9 cellular contexts compared by ENCODE assay signal in genomic region chr21:37407719-37408455, GRCh38. TPM values are rescaled to one million over a fixed set of nuclear protein-coding genes. Genes with fewer than 3 reads are reported as not detected.
DNase-seq lines count a peak whose midpoint lies in the region; ATAC-seq and TF ChIP-seq lines count a peak whose summit lies in the region.
"Had no signal": no experiment of that assay in that cellular context is flagged by ENCODE, and none has a peak within 500 bp of the region (broad histone marks: within the 10 kb centered on the region; RNA-seq: fewer than 3 reads in every experiment).

No MANE protein-coding gene starts in this region.

- H3K27ac ChIP-seq in dorsolateral prefrontal cortex: peak overlapping the region in 1 of 59 donors; percentile 5
- H3K27ac ChIP-seq: upper lobe of left lung had no signal

- H3K27me3 Mint-ChIP-seq in activated T-helper 17 cell treated with anti-CD3 and anti-CD28 coated beads, Interleukin-2, amount 50 U/mL, for 72 hours: no peaks in the 10 kb centered on the region
- H3K27me3 Mint-ChIP-seq in natural killer cell treated with Interleukin-12 subunit alpha and Interleukin-12 subunit beta and Interleukin-15 and Interleukin-18, amount 100 ng/mL, for 72 hours: no peaks in the 10 kb centered on the region

- ATAC-seq in GM18511 (IDR thresholded peaks at IDR 0.05; ENCODE audit: unreplicated experiment) (peak; percentile 57), Right ventricle myocardium inferior (no peak)
- peak; percentile 81 for ATAC-seq in activated T-helper 17 cell treated with anti-CD3 and anti-CD28 coated beads, Interleukin-2, amount 50 U/mL, for 72 hours (replicated peaks)
- peak; percentile 82 for ATAC-seq in natural killer cell treated with Interleukin-12 subunit alpha and Interleukin-12 subunit beta and Interleukin-15 and Interleukin-18, amount 100 ng/mL, for 72 hours

- peaks cover 60% of the 10 kb centered on the region for H3K4me1 Mint-ChIP-seq in activated T-helper 17 cell treated with anti-CD3 and anti-CD28 coated beads, Interleukin-2, amount 50 U/mL, for 72 hours
- peaks cover 66 to 80% of the 10 kb centered on the region in 2 donors for H3K4me1 Mint-ChIP-seq in natural killer cell treated with Interleukin-12 subunit alpha and Interleukin-12 subunit beta and Interleukin-15 and Interleukin-18, amount 100 ng/mL, for 72 hours (ENCODE audit: low read depth in 2 of 2)

- peak; percentile 40 to 49 for DNase-seq in HAP-1 (ENCODE audit: low spot score in 2 of 2)
- no peak for DNase-seq in natural killer cell treated with Interleukin-12 subunit alpha and Interleukin-12 subunit beta and Interleukin-15 and Interleukin-18, amount 100 ng/mL, for 72 hours (ENCODE audit: low spot score)
- no peak for DNase-seq in NCI-H2227 treated with DMSO at 0.1 percent for 48 hours (lab: John Stamatoyannopoulos, UW)
- no peak for DNase-seq in Right ventricle myocardium inferior (ENCODE audit: missing footprints)
- no peak for DNase-seq in activated CD4-positive, alpha-beta T cell treated with anti-CD3 and anti-CD28 coated beads, Interleukin-2, amount 50 U/mL, for 1 hour
- no peak for DNase-seq in dorsolateral prefrontal cortex
- DNase-seq: upper lobe of left lung had no signal

- H3K4me3 ChIP-seq in HAP-1 (no peak overlapping the region), dorsolateral prefrontal cortex (no peak overlapping the region)
- H3K4me3 ChIP-seq: upper lobe of left lung had no signal

- no peaks in the 10 kb centered on the region for H3K9me3 Mint-ChIP-seq in activated T-helper 17 cell treated with anti-CD3 and anti-CD28 coated beads, Interleukin-2, amount 50 U/mL, for 72 hours
- H3K9me3 Mint-ChIP-seq in natural killer cell treated with Interleukin-12 subunit alpha and Interleukin-12 subunit beta and Interleukin-15 and Interleukin-18, amount 100 ng/mL, for 72 hours: no peaks in the 10 kb centered on the region

- peak overlapping the region; percentile 62 for H3K27ac Mint-ChIP-seq in activated T-helper 17 cell treated with anti-CD3 and anti-CD28 coated beads, Interleukin-2, amount 50 U/mL, for 72 hours
- H3K27ac Mint-ChIP-seq in natural killer cell treated with Interleukin-12 subunit alpha and Interleukin-12 subunit beta and Interleukin-15 and Interleukin-18, amount 100 ng/mL, for 72 hours: peak overlapping the region; percentile 67 to 84

- peak overlapping the region; percentile 58 for H3K4me3 Mint-ChIP-seq in activated T-helper 17 cell treated with anti-CD3 and anti-CD28 coated beads, Interleukin-2, amount 50 U/mL, for 72 hours
- H3K4me3 Mint-ChIP-seq in natural killer cell treated with Interleukin-12 subunit alpha and Interleukin-12 subunit beta and Interleukin-15 and Interleukin-18, amount 100 ng/mL, for 72 hours: peak overlapping the region; percentile 58

- H3K9me3 ChIP-seq in HAP-1: no peaks in the 10 kb centered on the region
- H3K9me3 ChIP-seq: upper lobe of left lung had no signal

- H3K27me3 ChIP-seq in HAP-1 (ENCODE audit: low read depth): no peaks in the 10 kb centered on the region
- no peaks in the 10 kb centered on the region for H3K27me3 ChIP-seq in dorsolateral prefrontal cortex
- H3K27me3 ChIP-seq: upper lobe of left lung had no signal

- in situ Hi-C loops in HAP-1 (cut with MboI; ENCODE audit: low sequenced_read_pairs): no loop called here

- no peaks in the 10 kb centered on the region; the same call in 1 of the 2 replicates for H3K36me3 ChIP-seq in HAP-1 (replicated peaks)
- H3K36me3 ChIP-seq: upper lobe of left lung had no signal

- no peak for TF ChIP-seq CTCF in dorsolateral prefrontal cortex (IDR thresholded peaks at IDR 0.05 in 54 of 56, conservative IDR thresholded peaks at IDR 0.05 in 2 of 56; ENCODE audit: low read depth in 1 of 56, partially characterized antibody in 56 of 56)

- peaks cover 15% of the 10 kb centered on the region for H3K4me1 ChIP-seq in HAP-1

- H3K36me3 Mint-ChIP-seq in activated T-helper 17 cell treated with anti-CD3 and anti-CD28 coated beads, Interleukin-2, amount 50 U/mL, for 72 hours (ENCODE audit: low read depth): peaks cover 6% of the 10 kb centered on the region
- H3K36me3 Mint-ChIP-seq in natural killer cell treated with Interleukin-12 subunit alpha and Interleukin-12 subunit beta and Interleukin-15 and Interleukin-18, amount 100 ng/mL, for 72 hours: peaks cover 3% of the 10 kb centered on the region

- intact Hi-C loops in Right ventricle myocardium inferior (cut with DNase I): loop anchor here (5.0 kb wide), 1 partner anchor 36 kb away; no protein-coding TSS in a partner anchor
- intact Hi-C loops in dorsolateral prefrontal cortex (cut with DNase I): loop anchor here in 1 of 2 donors (5.0 kb wide), 1 partner anchor 36 kb away; no protein-coding TSS in a partner anchor

RNA-seq across cellular contexts. Expression of gene DYRK1A, which starts 41.3 kb away (rescaled TPM):
- 10 to 100 TPM; 55.6 to 59.9 TPM for total RNA-seq in activated T-helper 17 cell treated with anti-CD3 and anti-CD28 coated beads, Interleukin-2, amount 50 U/mL, for 72 hours
- total RNA-seq in natural killer cell treated with Interleukin-12 subunit alpha and Interleukin-12 subunit beta and Interleukin-15 and Interleukin-18, amount 100 ng/mL, for 72 hours: 10 to 100 TPM; 83.5 to 90.1 TPM
- total RNA-seq in Right ventricle myocardium inferior (63.5 TPM), dorsolateral prefrontal cortex (100 to 1,000 TPM in 43 of 120 experiments, 10 to 100 TPM in 77; 72.3 to 147 (median 97.5) TPM)

Comparison
In these comparisons a context has a peak if more than half of its experiments do, and no peak if none do; other contexts are left out.
1. DNase-seq: peak in HAP-1 (2 of 2); none in natural killer cell treated with Interleukin-12 subunit alpha and Interleukin-12 subunit beta and Interleukin-15 and Interleukin-18, amount 100 ng/mL, for 72 hours (single experiment), NCI-H2227 treated with DMSO at 0.1 percent for 48 hours (single experiment), Right ventricle myocardium inferior (single experiment), activated CD4-positive, alpha-beta T cell treated with anti-CD3 and anti-CD28 coated beads, Interleukin-2, amount 50 U/mL, for 1 hour (single experiment) and dorsolateral prefrontal cortex (0 of 10).